In genomic region chr3:129230311-129231019, GRCh38 we compare ENCODE assay signal across 9 cellular contexts. TPM values are rescaled to one million over a fixed set of nuclear protein-coding genes. Genes with fewer than 3 reads are reported as not detected.
DNase-seq lines count a peak whose midpoint lies in the region; ATAC-seq and TF ChIP-seq lines count a peak whose summit lies in the region.
"Had no signal": no experiment of that assay in that cellular context is flagged by ENCODE, and none has a peak within 500 bp of the region (broad histone marks: within the 10 kb centered on the region; RNA-seq: fewer than 3 reads in every experiment).

No MANE protein-coding gene starts in this region.

- no peaks in the 10 kb centered on the region for H3K36me3 Mint-ChIP-seq in natural killer cell

- H3K27me3 ChIP-seq in HAP-1 (ENCODE audit: low read depth) (no peaks in the 10 kb centered on the region), prostate gland (replicated peaks; ENCODE audit: insufficient read depth) (no peaks in the 10 kb centered on the region)

- intact Hi-C loops in natural killer cell (cut with micrococcal nuclease), result no loop called here
- intact Hi-C loops in prostate gland (cut with DNase I), result no loop called here

- DNase-seq in GM03348 (ENCODE audit: low spot score), result peak; percentile 57
- peak; percentile 94 for DNase-seq in OCI-M1 (lab: John Stamatoyannopoulos, UW)
- DNase-seq in cardiac fibroblast (ENCODE audit: low read depth in 2 of 2), result peak; percentile 69 to 92
- DNase-seq in natural killer cell, result no peak
- DNase-seq in HAP-1 (ENCODE audit: low spot score in 2 of 2), result no peak
- DNase-seq in GM19238 (ENCODE audit: insufficient read length, low spot score), result no peak
- no peak for DNase-seq in prostate gland (ENCODE audit: low spot score)

- H3K4me1 ChIP-seq in HAP-1 (no peaks in the 10 kb centered on the region), prostate gland (replicated peaks) (peaks cover 4% of the 10 kb centered on the region)

- H3K4me1 Mint-ChIP-seq in natural killer cell, result peaks cover 6 to 13% of the 10 kb centered on the region in 2 donors
- H3K4me1 Mint-ChIP-seq: central memory CD8-positive, alpha-beta T cell had no signal

- in situ Hi-C loops in HAP-1 (cut with MboI; ENCODE audit: low sequenced_read_pairs), result no loop called here

- H3K9me3 Mint-ChIP-seq in natural killer cell, result no peaks in the 10 kb centered on the region
- H3K9me3 Mint-ChIP-seq: central memory CD8-positive, alpha-beta T cell had no signal

- H3K9me3 ChIP-seq in HAP-1 (no peaks in the 10 kb centered on the region), prostate gland (no peaks in the 10 kb centered on the region)

- H3K27ac ChIP-seq in prostate gland, result no peak overlapping the region

- no peak for TF ChIP-seq POLR2A in prostate gland (IDR thresholded peaks at IDR 0.05)

- peaks cover 2 to 6% of the 10 kb centered on the region in 2 donors for H3K27me3 Mint-ChIP-seq in natural killer cell (ENCODE audit: low read depth in 2 of 2)
- H3K27me3 Mint-ChIP-seq: central memory CD8-positive, alpha-beta T cell had no signal

- 77% methylated on average over 7 of the region's 7 CpGs for WGBS in prostate gland

- ATAC-seq in natural killer cell (peak; percentile 42 to 65 (median 51)), GM21526 (IDR thresholded peaks at IDR 0.05; ENCODE audit: low FRiP score, unreplicated experiment) (no peak)

- H3K27ac Mint-ChIP-seq in natural killer cell, result peak overlapping the region in 1 of 2 donors; percentile 20

- no peak overlapping the region for H3K4me3 Mint-ChIP-seq in natural killer cell
- H3K4me3 Mint-ChIP-seq: central memory CD8-positive, alpha-beta T cell had no signal

- H3K4me3 ChIP-seq in cardiac fibroblast (replicated peaks in 1 of 2; ENCODE audit: low read depth in 2 of 2, low read length in 2 of 2) (no peak overlapping the region), HAP-1 (no peak overlapping the region), prostate gland (no peak overlapping the region)

- TF ChIP-seq CTCF in cardiac fibroblast (IDR thresholded peaks at IDR 0.05; ENCODE audit: low read depth, low read length) (no peak), natural killer cell (IDR thresholded peaks at IDR 0.05) (no peak), prostate gland (IDR thresholded peaks at IDR 0.05) (no peak)

- H3K36me3 ChIP-seq in HAP-1 (replicated peaks), result no peaks in the 10 kb centered on the region
- H3K36me3 ChIP-seq in prostate gland, result no peaks in the 10 kb centered on the region

RNA-seq across cellular contexts. Expression of gene COPG1, which starts 18.9 kb away (rescaled TPM):
- total RNA-seq in natural killer cell, result 100 to 1,000 TPM; 127 to 141 (median 135) TPM
- 100 to 1,000 TPM; 143 to 220 TPM for total RNA-seq in prostate gland

RNA-seq across cellular contexts. Expression of gene CNBP, which starts 46.8 kb away (rescaled TPM):
- 100 to 1,000 TPM; 202 to 223 (median 211) TPM for total RNA-seq in natural killer cell
- 100 to 1,000 TPM; 339 to 523 TPM for total RNA-seq in prostate gland

RNA-seq across cellular contexts. Expression of gene HMCES, which starts 48.2 kb away (rescaled TPM):
- total RNA-seq in natural killer cell (10 to 100 TPM; 37.3 to 42.8 (median 40.9) TPM), prostate gland (10 to 100 TPM; 29.1 to 34.9 TPM)

Comparison
In these comparisons a context has a peak if more than half of its experiments do, and no peak if none do; other contexts are left out.
1. DNase-seq: peak in GM03348 (single experiment), OCI-M1 (single experiment) and cardiac fibroblast (2 of 2); none in natural killer cell (single experiment), HAP-1 (0 of 2), GM19238 (single experiment) and prostate gland (single experiment).